In genomic region chr11:96707273-96707672, GRCh38 we compare ENCODE assay signal across 32 cellular contexts.
"Had no signal": no experiment of that assay in that cellular context is flagged by ENCODE, and none has a peak within 500 bp of the region (broad histone marks: within the 10 kb centered on the region; RNA-seq: fewer than 3 reads in every experiment).

No MANE protein-coding gene starts in this region.

- H3K27me3 Mint-ChIP-seq: activated B cell treated with CpG ODN at 0.5 μM for 24 hours; activated CD4-positive, alpha-beta memory T cell treated with anti-CD3 and anti-CD28 coated beads for 36 hours; activated CD4-positive, alpha-beta T cell treated with anti-CD3 and anti-CD28 coated beads, Interleukin-2, amount 10 ng/mL, durations not matched to agents 24 days and 14 days; activated naive CD8-positive, alpha-beta T cell treated with anti-CD3 and anti-CD28 coated beads for 36 hours; activated T-helper 17 cell treated with anti-CD3 and anti-CD28 coated beads, Interleukin-2, amount 50 U/mL, for 72 hours had no signal

- H3K27ac Mint-ChIP-seq: activated B cell treated with CpG ODN at 0.5 μM for 24 hours; activated CD4-positive, alpha-beta memory T cell treated with anti-CD3 and anti-CD28 coated beads for 36 hours; activated CD4-positive, alpha-beta T cell treated with anti-CD3 and anti-CD28 coated beads, Interleukin-2, amount 10 ng/mL, durations not matched to agents 24 days and 14 days; activated naive CD4-positive, alpha-beta T cell treated with anti-CD3 and anti-CD28 coated beads for 36 hours; activated naive CD4-positive, alpha-beta T cell treated with anti-CD3 and anti-CD28 coated beads, Interleukin-2, amount 50 U/mL, for 72 hours; activated naive CD8-positive, alpha-beta T cell treated with anti-CD3 and anti-CD28 coated beads for 36 hours; activated T-cell treated with anti-CD3 and anti-CD28 coated beads, Interleukin-2, amount 50 U/mL, for 72 hours; activated T-helper 1 cell treated with anti-CD3 and anti-CD28 coated beads, Interleukin-12 subunit alpha, Interleukin-12 subunit beta, Interleukin-2, Interleukin-4 antibody, amounts not matched to agents 30 ng/mL and 10 ng/mL and 1 ng/mL, durations not matched to agents 14 hours and 24 hours and 36 hours; activated T-helper 17 cell treated with anti-CD3 and anti-CD28 coated beads, Interleukin-2, amount 50 U/mL, for 72 hours; T-helper 1 cell treated with Interleukin-12 subunit alpha and Interleukin-12 subunit beta and Interleukin-4 antibody, amounts not matched to agents 30 μg/mL and 1 μg/mL, for 36 hours; T-helper 2 cell treated with Interferon-gamma antibody and Interleukin-4, amounts not matched to agents 5 μg/mL and 100 μg/mL, for 36 hours had no signal

- H3K9me3 Mint-ChIP-seq: activated B cell treated with CpG ODN at 0.5 μM for 24 hours; activated CD4-positive, alpha-beta memory T cell treated with anti-CD3 and anti-CD28 coated beads for 36 hours; activated CD4-positive, alpha-beta T cell treated with anti-CD3 and anti-CD28 coated beads, Interleukin-2, amount 10 ng/mL, durations not matched to agents 24 days and 14 days; activated T-helper 1 cell treated with anti-CD3 and anti-CD28 coated beads, Interleukin-12 subunit alpha, Interleukin-12 subunit beta, Interleukin-2, Interleukin-4 antibody, amounts not matched to agents 30 ng/mL and 10 ng/mL and 1 ng/mL, durations not matched to agents 14 hours and 24 hours and 36 hours; T-helper 1 cell treated with Interleukin-12 subunit alpha and Interleukin-12 subunit beta and Interleukin-4 antibody, amounts not matched to agents 30 μg/mL and 1 μg/mL, for 36 hours; T-helper 2 cell treated with Interferon-gamma antibody and Interleukin-4, amounts not matched to agents 5 μg/mL and 100 μg/mL, for 36 hours had no signal

- DNase-seq: activated B cell treated with CpG ODN at 0.5 μM for 24 hours; activated CD4-positive, alpha-beta memory T cell treated with anti-CD3 and anti-CD28 coated beads for 36 hours; activated CD4-positive, alpha-beta T cell treated with anti-CD3 and anti-CD28 coated beads for 4 hours; activated CD4-positive, alpha-beta T cell treated with anti-CD3 and anti-CD28 coated beads, Interleukin-2, amount 10 ng/mL, durations not matched to agents 24 days and 14 days; activated CD4-positive, alpha-beta T cell treated with anti-CD3 and anti-CD28 coated beads, Interleukin-2, amount 50 U/mL, for 1 hour; activated CD4-positive, alpha-beta T cell treated with anti-CD3 and anti-CD28 coated beads, Interleukin-2, amount 50 U/mL, for 4 hours; activated CD4-positive, CD25-positive, alpha-beta regulatory T cell treated with anti-CD3 and anti-CD28 coated beads, Interleukin-2, amount 50 U/mL, for 72 hours; activated CD8-positive, alpha-beta memory T cell treated with anti-CD3 and anti-CD28 coated beads, Interleukin-2, amount 50 U/mL, for 4 hours; activated effector memory CD4-positive, alpha-beta T cell treated with anti-CD3 and anti-CD28 coated beads, Interleukin-2, amount 50 U/mL, for 16 hours; activated gamma-delta T cell treated with Interleukin-2 at 50 U/mL for 16 hours; activated naive CD4-positive, alpha-beta T cell; activated naive CD4-positive, alpha-beta T cell treated with anti-CD3 and anti-CD28 coated beads for 36 hours; activated naive CD4-positive, alpha-beta T cell treated with anti-CD3 and anti-CD28 coated beads, Interleukin-2, amount 50 U/mL, for 16 hours; activated naive CD8-positive, alpha-beta T cell treated with anti-CD3 and anti-CD28 coated beads for 36 hours; activated T-cell treated with anti-CD3 and anti-CD28 coated beads for 4 hours; activated T-cell treated with anti-CD3 and anti-CD28 coated beads, Interleukin-2, amount 50 U/mL, for 1 hour; activated T-cell treated with anti-CD3 and anti-CD28 coated beads, Interleukin-2, amount 50 U/mL, for 4 hours; activated T-cell treated with anti-CD3 and anti-CD28 coated beads, Interleukin-2, amount 50 U/mL, for 72 hours; adrenal gland; amniotic stem cell; aorta; body of pancreas; brain microvascular endothelial cell; central memory CD4-positive, alpha-beta T cell; T-helper 1 cell; T-helper 2 cell; T-helper 9 cell had no signal

- H3K36me3 Mint-ChIP-seq: activated CD4-positive, alpha-beta memory T cell treated with anti-CD3 and anti-CD28 coated beads for 36 hours; activated naive CD4-positive, alpha-beta T cell treated with anti-CD3 and anti-CD28 coated beads, Interleukin-2, amount 50 U/mL, for 72 hours; activated naive CD8-positive, alpha-beta T cell treated with anti-CD3 and anti-CD28 coated beads for 36 hours had no signal

- H3K4me1 Mint-ChIP-seq: activated B cell treated with CpG ODN at 0.5 μM for 24 hours; activated CD4-positive, alpha-beta T cell treated with anti-CD3 and anti-CD28 coated beads, Interleukin-2, amount 10 ng/mL, durations not matched to agents 24 days and 14 days; activated naive CD8-positive, alpha-beta T cell treated with anti-CD3 and anti-CD28 coated beads for 36 hours; activated T-helper 17 cell treated with anti-CD3 and anti-CD28 coated beads, Interleukin-2, amount 50 U/mL, for 72 hours had no signal

- ATAC-seq: activated naive CD4-positive, alpha-beta T cell treated with anti-CD3 and anti-CD28 coated beads, Interleukin-2, amount 50 U/mL, for 72 hours; activated T-cell treated with anti-CD3 and anti-CD28 coated beads, Interleukin-2, amount 50 U/mL, for 4 hours; activated T-cell treated with anti-CD3 and anti-CD28 coated beads, Interleukin-2, amount 50 U/mL, for 72 hours; activated T-helper 17 cell treated with anti-CD3 and anti-CD28 coated beads, Interleukin-2, amount 50 U/mL, for 72 hours; body of pancreas had no signal

- H3K4me3 Mint-ChIP-seq: activated B cell treated with CpG ODN at 0.5 μM for 24 hours; activated CD4-positive, alpha-beta memory T cell treated with anti-CD3 and anti-CD28 coated beads for 36 hours; activated CD4-positive, alpha-beta T cell treated with anti-CD3 and anti-CD28 coated beads, Interleukin-2, amount 10 ng/mL, durations not matched to agents 24 days and 14 days; activated naive CD4-positive, alpha-beta T cell treated with anti-CD3 and anti-CD28 coated beads for 36 hours; activated naive CD8-positive, alpha-beta T cell treated with anti-CD3 and anti-CD28 coated beads for 36 hours; activated T-cell treated with anti-CD3 and anti-CD28 coated beads, Interleukin-2, amount 50 U/mL, for 4 hours; activated T-cell treated with anti-CD3 and anti-CD28 coated beads, Interleukin-2, amount 50 U/mL, for 72 hours; activated T-helper 1 cell treated with anti-CD3 and anti-CD28 coated beads, Interleukin-12 subunit alpha, Interleukin-12 subunit beta, Interleukin-2, Interleukin-4 antibody, amounts not matched to agents 30 ng/mL and 10 ng/mL and 1 ng/mL, durations not matched to agents 14 hours and 24 hours and 36 hours; activated T-helper 17 cell treated with anti-CD3 and anti-CD28 coated beads, Interleukin-2, amount 50 U/mL, for 72 hours; T-helper 1 cell treated with Interleukin-12 subunit alpha and Interleukin-12 subunit beta and Interleukin-4 antibody, amounts not matched to agents 30 μg/mL and 1 μg/mL, for 36 hours; T-helper 2 cell treated with Interferon-gamma antibody and Interleukin-4, amounts not matched to agents 5 μg/mL and 100 μg/mL, for 36 hours had no signal
